13 cellular contexts compared by ENCODE assay signal in genomic region chr19:48627211-48627864, GRCh38. TPM values are rescaled to one million over a fixed set of nuclear protein-coding genes. Genes with fewer than 3 reads are reported as not detected.
DNase-seq lines count a peak whose midpoint lies in the region; ATAC-seq and TF ChIP-seq lines count a peak whose summit lies in the region.
"Had no signal": no experiment of that assay in that cellular context is flagged by ENCODE, and none has a peak within 500 bp of the region (broad histone marks: within the 10 kb centered on the region; RNA-seq: fewer than 3 reads in every experiment).

No MANE protein-coding gene starts in this region.

- ATAC-seq in HCT116 (no peak), HG03469 (IDR thresholded peaks at IDR 0.05; ENCODE audit: unreplicated experiment) (no peak), GM21528 (IDR thresholded peaks at IDR 0.05; ENCODE audit: low FRiP score, unreplicated experiment) (no peak), GM21529 (IDR thresholded peaks at IDR 0.05; ENCODE audit: unreplicated experiment) (no peak)
- ATAC-seq in activated T-helper 17 cell treated with anti-CD3 and anti-CD28 coated beads, Interleukin-2, amount 50 U/mL, for 72 hours (replicated peaks), result peak; percentile 37
- ATAC-seq: naive thymus-derived CD4-positive, alpha-beta T cell had no signal

- no peaks in the 10 kb centered on the region for H3K9me3 ChIP-seq in BLaER1 treated with 17β-estradiol and CSF1 and Interleukin-3, amounts not matched to agents 10 nM and 100 nM (replicated peaks in 1 of 11)
- H3K9me3 ChIP-seq in HCT116 (ENCODE audit: control insufficient read depth in 1 of 2, insufficient read depth in 1 of 2, low read depth in 1 of 2, low read length in 2 of 2) (no peaks in the 10 kb centered on the region), mucosa of rectum (ENCODE audit: control insufficient read depth in 2 of 2, low read length in 2 of 2) (no peaks in the 10 kb centered on the region)

- no peaks in the 10 kb centered on the region for H3K27me3 Mint-ChIP-seq in activated T-helper 17 cell treated with anti-CD3 and anti-CD28 coated beads, Interleukin-2, amount 50 U/mL, for 72 hours
- H3K27me3 Mint-ChIP-seq: IgD-negative memory B cell; naive thymus-derived CD4-positive, alpha-beta T cell had no signal

- 0 out of 22 replicates have a peak overlapping the region, but pooled peaks of 1 of the 11 experiments have one; percentile 10 for H3K27ac ChIP-seq in BLaER1 treated with 17β-estradiol and CSF1 and Interleukin-3, amounts not matched to agents 10 nM and 100 nM
- H3K27ac ChIP-seq in HCT116 (ENCODE audit: low read depth, low read length) (peak overlapping the region; percentile 57), mucosa of rectum (ENCODE audit: low read depth in 2 of 2, low read length in 2 of 2) (peak overlapping the region; percentile 85 to 86)
- H3K27ac ChIP-seq: VCaP had no signal

- peaks cover 36 to 68% (median 48%) of the 10 kb centered on the region in 11 experiments for H3K36me3 ChIP-seq in BLaER1 treated with 17β-estradiol and CSF1 and Interleukin-3, amounts not matched to agents 10 nM and 100 nM
- H3K36me3 ChIP-seq in HCT116 (ENCODE audit: control insufficient read depth in 1 of 2, insufficient read depth in 2 of 2, low read length in 2 of 2) (peaks cover 2 to 10% of the 10 kb centered on the region in 2 experiments; a peak in 1 of 4 replicates), mucosa of rectum (ENCODE audit: control insufficient read depth in 2 of 2, insufficient read depth in 2 of 2, low read length in 2 of 2) (peaks cover 5 to 11% of the 10 kb centered on the region in 2 donors)

- CTCF ChIA-PET in HCT116 (lab: Charles Lee), result interaction anchor here (1.2 kb wide), 1 partner anchor 8 kb away, joined by 3 read pairs; the partner anchor contains the start of genes RPL18 and SPHK2

- no peak overlapping the region for H3K4me3 Mint-ChIP-seq in activated T-helper 17 cell treated with anti-CD3 and anti-CD28 coated beads, Interleukin-2, amount 50 U/mL, for 72 hours
- H3K4me3 Mint-ChIP-seq: IgD-negative memory B cell; naive thymus-derived CD4-positive, alpha-beta T cell had no signal

- no TSS peak for BruUV-seq in HCT116 (replicated peaks; lab: Mats Ljungman, UMichigan)

- H3K79me2 ChIP-seq in HCT116 (ENCODE audit: insufficient read depth, low read length), result peaks cover 16% of the 10 kb centered on the region; the same call in 1 of the 2 replicates

- H4K20me1 ChIP-seq in BLaER1 treated with 17β-estradiol and CSF1 and Interleukin-3, amounts not matched to agents 10 nM and 100 nM, result peaks cover 0 to 34% (median 13%) of the 10 kb centered on the region in 11 experiments; a peak in 9 of 22 replicates
- H4K20me1 ChIP-seq in HCT116 (ENCODE audit: insufficient read depth), result no peaks in the 10 kb centered on the region

- TF ChIP-seq CTCF in HCT116 (IDR thresholded peaks at IDR 0.05 in 2 of 3, conservative IDR thresholded peaks at IDR 0.05 in 1 of 3; ENCODE audit: borderline replicate concordance in 1 of 3, insufficient read depth in 1 of 3, low read depth in 2 of 3, low read length in 2 of 3), result no peak

- no peak for TF ChIP-seq POLR2A in HCT116 (IDR thresholded peaks at IDR 0.05; ENCODE audit: borderline replicate concordance, extremely low read depth, insufficient read depth, insufficient read length)

- no peak overlapping the region for H3K27ac Mint-ChIP-seq in activated T-helper 17 cell treated with anti-CD3 and anti-CD28 coated beads, Interleukin-2, amount 50 U/mL, for 72 hours
- H3K27ac Mint-ChIP-seq: IgD-negative memory B cell had no signal

- POLR2A ChIA-PET in HCT116 (lab: Charles Lee), result interaction anchor here (1.0 to 1.8 kb wide), 2 partner anchors 8 to 10 kb away, joined by 3 to 8 read pairs; partner anchors contain the start of gene SPHK2

- TF ChIP-seq RAD21 in HCT116 (IDR thresholded peaks at IDR 0.05; ENCODE audit: low read depth), result no peak

- peaks cover 39% of the 10 kb centered on the region for H3K36me3 Mint-ChIP-seq in activated T-helper 17 cell treated with anti-CD3 and anti-CD28 coated beads, Interleukin-2, amount 50 U/mL, for 72 hours (ENCODE audit: low read depth)

- peaks cover 50 to 67% (median 54%) of the 10 kb centered on the region in 10 experiments for H3K4me1 ChIP-seq in BLaER1 treated with 17β-estradiol and CSF1 and Interleukin-3, amounts not matched to agents 10 nM and 100 nM
- H3K4me1 ChIP-seq in HCT116 (ENCODE audit: control insufficient read depth in 1 of 2, insufficient read depth in 2 of 2, low read length in 2 of 2) (peaks cover 32 to 48% of the 10 kb centered on the region in 2 experiments), mucosa of rectum (ENCODE audit: control insufficient read depth in 2 of 2, insufficient read depth in 2 of 2, low read length in 2 of 2) (peaks cover 43 to 67% of the 10 kb centered on the region in 2 donors)

- peak overlapping the region in 6 of 11 experiments; percentile 4 to 42 (median 13); a peak in 7 of 22 replicates for H3K9ac ChIP-seq in BLaER1 treated with 17β-estradiol and CSF1 and Interleukin-3, amounts not matched to agents 10 nM and 100 nM
- H3K9ac ChIP-seq in HCT116 (ENCODE audit: low read length) (peak overlapping the region; percentile 33; the same call in 1 of the 2 replicates), mucosa of rectum (ENCODE audit: low read depth in 1 of 2, low read length in 2 of 2) (peak overlapping the region; percentile 17 to 41)

- DNase-seq in HCT116 (ENCODE audit: low read depth, low spot score) (no peak), DMS153 (lab: John Stamatoyannopoulos, UW) (no peak)
- DNase-seq: NCI-H2171 treated with DMSO at 0.1 percent for 48 hours had no signal

- H2AFZ ChIP-seq in HCT116 (ENCODE audit: low read depth, low read length, poor library complexity, severe bottlenecking), result no peak overlapping the region

- H3K9me3 Mint-ChIP-seq in activated T-helper 17 cell treated with anti-CD3 and anti-CD28 coated beads, Interleukin-2, amount 50 U/mL, for 72 hours, result no peaks in the 10 kb centered on the region
- H3K9me3 Mint-ChIP-seq: IgD-negative memory B cell had no signal

- peaks cover 11% of the 10 kb centered on the region for H3K4me1 Mint-ChIP-seq in activated T-helper 17 cell treated with anti-CD3 and anti-CD28 coated beads, Interleukin-2, amount 50 U/mL, for 72 hours

- H3K27me3 ChIP-seq in BLaER1 treated with 17β-estradiol and CSF1 and Interleukin-3, amounts not matched to agents 10 nM and 100 nM, result no peaks in the 10 kb centered on the region
- H3K27me3 ChIP-seq in HCT116 (ENCODE audit: insufficient read depth, low read length), result no peaks in the 10 kb centered on the region
- no peaks in the 10 kb centered on the region for H3K27me3 ChIP-seq in mucosa of rectum (ENCODE audit: control insufficient read depth in 2 of 2, insufficient read depth in 2 of 2, low read length in 2 of 2)

- intact Hi-C loops in HCT116 (cut with micrococcal nuclease), result no loop called here

- H3K4me3 ChIP-seq in BLaER1 treated with 17β-estradiol and CSF1 and Interleukin-3, amounts not matched to agents 10 nM and 100 nM, result no peak overlapping the region
- no peak overlapping the region for H3K4me3 ChIP-seq in HCT116 (replicated peaks in 1 of 2; ENCODE audit: low read depth in 1 of 2, low read length in 2 of 2)
- H3K4me3 ChIP-seq in mucosa of rectum (ENCODE audit: low read length in 2 of 2), result no peak overlapping the region

- RAD21 ChIA-PET in HCT116 (lab: Charles Lee; ENCODE audit: low non-redundant PET in 1 of 2, low total read pairs in 2 of 2, uncharacterized antibody in 2 of 2, unreplicated experiment in 2 of 2), result no interaction called here

- H3K4me2 ChIP-seq in BLaER1 treated with 17β-estradiol and CSF1 and Interleukin-3, amounts not matched to agents 10 nM and 100 nM, result no peak overlapping the region
- H3K4me2 ChIP-seq in HCT116 (ENCODE audit: low read length), result peak overlapping the region; percentile 54

- no peaks in the 10 kb centered on the region for H3K9me2 ChIP-seq in HCT116 (ENCODE audit: insufficient read depth)

RNA-seq across cellular contexts. Expression of gene SPHK2, which starts 8.0 kb away (rescaled TPM):
- total RNA-seq in HCT116 (2021; ENCODE audit: unreplicated experiment), result 19.9 TPM
- polyA plus RNA-seq in HCT116 (2012), result 5.9 and 6.9 TPM in 2 replicates
- total RNA-seq in activated T-helper 17 cell treated with anti-CD3 and anti-CD28 coated beads, Interleukin-2, amount 50 U/mL, for 72 hours, result 10 to 100 TPM; 31.3 to 49.3 TPM

RNA-seq across cellular contexts. Expression of gene RPL18, which starts 8.4 kb away (rescaled TPM):
- total RNA-seq in HCT116 (2021; ENCODE audit: unreplicated experiment), result 2,006 TPM
- 3,599 and 4,255 TPM in 2 replicates for polyA plus RNA-seq in HCT116 (2012)
- total RNA-seq in activated T-helper 17 cell treated with anti-CD3 and anti-CD28 coated beads, Interleukin-2, amount 50 U/mL, for 72 hours, result 1,000 to 10,000 TPM; 1,785 to 2,369 TPM

RNA-seq across cellular contexts. Expression of gene DBP, which starts 9.8 kb away (rescaled TPM):
- total RNA-seq in HCT116 (2021; ENCODE audit: unreplicated experiment), result 45.9 TPM
- polyA plus RNA-seq in HCT116 (2012), result 74.3 and 81.3 TPM in 2 replicates
- 1 to 10 TPM; 5.3 to 9.3 TPM for total RNA-seq in activated T-helper 17 cell treated with anti-CD3 and anti-CD28 coated beads, Interleukin-2, amount 50 U/mL, for 72 hours

RNA-seq across cellular contexts. Expression of gene FAM83E, which starts 12.5 kb away (rescaled TPM):
- total RNA-seq in HCT116 (2021; ENCODE audit: unreplicated experiment), result 6.8 TPM
- polyA plus RNA-seq in HCT116 (2012), result 1.9 and 3.1 TPM in 2 replicates
- total RNA-seq in activated T-helper 17 cell treated with anti-CD3 and anti-CD28 coated beads, Interleukin-2, amount 50 U/mL, for 72 hours, result 1 to 10 TPM; 4.6 to 8.6 TPM
- total RNA-seq: subcutaneous adipose tissue had no signal
- polyA plus RNA-seq: IgD-negative memory B cell had no signal

RNA-seq across cellular contexts. Expression of gene CA11, which starts 18.6 kb away (rescaled TPM):
- 29.6 TPM for total RNA-seq in HCT116 (2021; ENCODE audit: unreplicated experiment)
- polyA plus RNA-seq in HCT116 (2012), result 36.9 and 43.3 TPM in 2 replicates
- 10 to 100 TPM in 1 of 2 donors, 1 to 10 TPM in 1; 6.1 to 16.4 TPM for total RNA-seq in activated T-helper 17 cell treated with anti-CD3 and anti-CD28 coated beads, Interleukin-2, amount 50 U/mL, for 72 hours
